8 cellular contexts compared by ENCODE assay signal in the genomic region with DNA sequence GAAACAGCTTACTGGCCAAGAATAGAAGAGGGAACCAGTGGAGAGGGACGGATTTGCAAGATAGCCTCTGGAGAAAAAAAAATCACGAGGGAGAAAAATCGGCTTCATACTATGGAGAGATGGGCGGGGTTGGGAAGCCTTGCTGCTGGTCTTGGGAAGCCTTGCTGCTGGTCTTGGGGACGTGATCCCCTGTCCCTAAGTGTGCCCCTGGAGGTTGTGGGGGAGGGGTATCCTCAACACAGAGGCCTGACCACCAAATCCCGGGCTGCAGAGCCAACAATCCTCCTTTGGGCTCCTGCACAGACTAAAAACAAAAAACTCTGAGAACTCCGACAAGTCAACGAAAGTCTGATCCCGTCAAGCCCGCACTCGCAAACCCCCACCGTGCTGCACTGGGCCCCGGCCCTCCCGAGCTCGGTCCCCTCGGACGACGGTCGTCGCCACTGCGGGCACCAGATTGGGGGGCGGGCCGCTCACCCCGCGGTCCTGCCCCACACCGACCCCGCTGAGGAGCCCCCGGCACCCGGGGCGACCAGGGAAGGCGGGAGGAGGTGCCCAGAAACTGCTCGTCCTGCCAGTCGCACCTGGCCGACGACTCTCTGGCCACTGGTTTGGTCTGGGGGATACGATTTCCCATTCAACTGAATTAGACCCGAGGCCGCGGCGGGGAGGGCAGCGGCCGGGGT. TPM values are rescaled to one million over a fixed set of nuclear protein-coding genes. Genes with fewer than 3 reads are reported as not detected.
DNase-seq lines count a peak whose midpoint lies in the region; ATAC-seq and TF ChIP-seq lines count a peak whose summit lies in the region.

No MANE protein-coding gene starts in this region.

- H3K9me3 Mint-ChIP-seq in activated CD4-positive, alpha-beta T cell treated with anti-CD3 and anti-CD28 coated beads, Interleukin-2, amount 10 ng/mL, durations not matched to agents 7 days and 5 days, result no peaks in the 10 kb centered on the region
- no peaks in the 10 kb centered on the region for H3K9me3 Mint-ChIP-seq in activated naive CD8-positive, alpha-beta T cell treated with anti-CD3 and anti-CD28 coated beads for 36 hours

- H3K27me3 Mint-ChIP-seq in activated CD4-positive, alpha-beta T cell treated with anti-CD3 and anti-CD28 coated beads, Interleukin-2, amount 10 ng/mL, durations not matched to agents 7 days and 5 days, result peaks cover 67% of the 10 kb centered on the region
- H3K27me3 Mint-ChIP-seq in activated naive CD8-positive, alpha-beta T cell treated with anti-CD3 and anti-CD28 coated beads for 36 hours, result peaks cover 73% of the 10 kb centered on the region

- no peak for DNase-seq in activated CD4-positive, alpha-beta T cell treated with anti-CD3 and anti-CD28 coated beads, Interleukin-2, amount 10 ng/mL, durations not matched to agents 7 days and 5 days
- DNase-seq in activated CD4-positive, alpha-beta T cell treated with anti-CD3 and anti-CD28 coated beads, Interleukin-2, amount 50 U/mL, for 1 hour, result no peak
- DNase-seq in HL-60 (ENCODE audit: low read depth in 1 of 2, low spot score in 1 of 2), result no peak
- DNase-seq in activated naive CD8-positive, alpha-beta T cell treated with anti-CD3 and anti-CD28 coated beads for 36 hours, result peak; percentile 1
- DNase-seq in hepatic stellate cell (ENCODE audit: low spot score), result peak; percentile 23
- no peak for DNase-seq in T1000 (lab: John Stamatoyannopoulos, UW)

- no peak overlapping the region for H3K27ac ChIP-seq in HL-60 (replicated peaks)
- H3K27ac ChIP-seq in rectal smooth muscle tissue (ENCODE audit: low read depth, low read length), result no peak overlapping the region

- peaks cover 2% of the 10 kb centered on the region for H3K4me1 ChIP-seq in rectal smooth muscle tissue (ENCODE audit: control insufficient read depth, insufficient read depth, low read length)

- H3K4me3 Mint-ChIP-seq in activated CD4-positive, alpha-beta T cell treated with anti-CD3 and anti-CD28 coated beads, Interleukin-2, amount 10 ng/mL, durations not matched to agents 7 days and 5 days, result peak overlapping the region; percentile 56
- H3K4me3 Mint-ChIP-seq in activated naive CD8-positive, alpha-beta T cell treated with anti-CD3 and anti-CD28 coated beads for 36 hours, result peak overlapping the region; percentile 57

- ATAC-seq in GM19467 (IDR thresholded peaks at IDR 0.05; ENCODE audit: unreplicated experiment), result no peak

- peaks cover 11% of the 10 kb centered on the region for H3K4me1 Mint-ChIP-seq in activated CD4-positive, alpha-beta T cell treated with anti-CD3 and anti-CD28 coated beads, Interleukin-2, amount 10 ng/mL, durations not matched to agents 7 days and 5 days
- H3K4me1 Mint-ChIP-seq in activated naive CD8-positive, alpha-beta T cell treated with anti-CD3 and anti-CD28 coated beads for 36 hours, result no peaks in the 10 kb centered on the region

- CTCF ChIA-PET in activated CD4-positive, alpha-beta T cell treated with anti-CD3 and anti-CD28 coated beads, Interleukin-2, amount 10 ng/mL, durations not matched to agents 7 days and 5 days (lab: Charles Lee), result interaction anchor here (0.6 to 2.4 kb wide), 8 partner anchors 10 to 258 kb away, joined by 3 to 29 read pairs (median 4); partner anchors contain the start of gene MAP3K5

- H3K27me3 ChIP-seq in HL-60 (ENCODE audit: insufficient read depth, poor library complexity, severe bottlenecking) (peaks cover 33% of the 10 kb centered on the region), rectal smooth muscle tissue (ENCODE audit: control insufficient read depth, insufficient read depth, low read length) (no peaks in the 10 kb centered on the region)

- TF ChIP-seq CTCF in HL-60 (IDR thresholded peaks at IDR 0.05; ENCODE audit: insufficient read depth, low read length), result no peak

- H3K36me3 Mint-ChIP-seq in activated CD4-positive, alpha-beta T cell treated with anti-CD3 and anti-CD28 coated beads, Interleukin-2, amount 10 ng/mL, durations not matched to agents 7 days and 5 days (ENCODE audit: low read depth), result no peaks in the 10 kb centered on the region
- no peaks in the 10 kb centered on the region for H3K36me3 Mint-ChIP-seq in activated naive CD8-positive, alpha-beta T cell treated with anti-CD3 and anti-CD28 coated beads for 36 hours

- no peaks in the 10 kb centered on the region for H3K36me3 ChIP-seq in rectal smooth muscle tissue (ENCODE audit: control insufficient read depth, insufficient read depth, low read length)

- H3K27ac Mint-ChIP-seq in activated CD4-positive, alpha-beta T cell treated with anti-CD3 and anti-CD28 coated beads, Interleukin-2, amount 10 ng/mL, durations not matched to agents 7 days and 5 days, result no peak overlapping the region
- no peak overlapping the region for H3K27ac Mint-ChIP-seq in activated naive CD8-positive, alpha-beta T cell treated with anti-CD3 and anti-CD28 coated beads for 36 hours

- H3K4me3 ChIP-seq in HL-60 (replicated peaks; ENCODE audit: insufficient read depth, low read length), result peak overlapping the region; percentile 79
- H3K4me3 ChIP-seq in rectal smooth muscle tissue (ENCODE audit: low read length), result peak overlapping the region; percentile 75

- POLR2A ChIA-PET in activated CD4-positive, alpha-beta T cell treated with anti-CD3 and anti-CD28 coated beads, Interleukin-2, amount 10 ng/mL, durations not matched to agents 7 days and 5 days (lab: Charles Lee), result no interaction called here

- H3K9ac ChIP-seq in rectal smooth muscle tissue (ENCODE audit: low read length), result peak overlapping the region; percentile 5

RNA-seq across cellular contexts. Expression of gene MAP7, which starts 0.7 kb away (rescaled TPM):
- total RNA-seq in activated CD4-positive, alpha-beta T cell treated with anti-CD3 and anti-CD28 coated beads, Interleukin-2, amount 10 ng/mL, durations not matched to agents 7 days and 5 days, result 1 to 10 TPM; 2.1 to 2.3 TPM
- total RNA-seq in activated naive CD8-positive, alpha-beta T cell treated with anti-CD3 and anti-CD28 coated beads for 36 hours, result 1 to 10 TPM in 1 of 2 experiments, under 1 TPM in 1; 0.78 to 1.0 TPM

Comparison
In these comparisons a context has a peak if more than half of its experiments do, and no peak if none do; other contexts are left out.
1. DNase-seq: peak in activated naive CD8-positive, alpha-beta T cell treated with anti-CD3 and anti-CD28 coated beads for 36 hours (single experiment) and hepatic stellate cell (single experiment); none in activated CD4-positive, alpha-beta T cell treated with anti-CD3 and anti-CD28 coated beads, Interleukin-2, amount 10 ng/mL, durations not matched to agents 7 days and 5 days (single experiment), activated CD4-positive, alpha-beta T cell treated with anti-CD3 and anti-CD28 coated beads, Interleukin-2, amount 50 U/mL, for 1 hour (single experiment), HL-60 (0 of 2) and T1000 (single experiment).